In genomic region chr9:136530472-136531089, GRCh38 we compare ENCODE assay signal across 1 cellular context.
TF ChIP-seq lines count a peak whose summit lies in the region.

No MANE protein-coding gene starts in this region.

TF ChIP-seq in GM23338, 12 proteins besides CTCF, POLR2A, EP300 and RAD21 (continued from another document):
- TF ChIP-seq ZNF462 (CRISPR knock-in tag; IDR thresholded peaks at IDR 0.05) = no peak
- TF ChIP-seq REST (IDR thresholded peaks at IDR 0.05; ENCODE audit: unreplicated experiment) = no peak
- no peak for TF ChIP-seq POLR2AphosphoS5 (IDR thresholded peaks at IDR 0.05; ENCODE audit: low read depth)
- TF ChIP-seq EZH2 (IDR thresholded peaks at IDR 0.05; ENCODE audit: low read depth, unreplicated experiment) = no peak
- no peak for TF ChIP-seq ETS1 (IDR thresholded peaks at IDR 0.05)
- no peak for TF ChIP-seq CREB1 (CRISPR knock-in tag; IDR thresholded peaks at IDR 0.05; ENCODE audit: low read depth)
- no peak for TF ChIP-seq NANOG (IDR thresholded peaks at IDR 0.05; ENCODE audit: borderline replicate concordance)
- TF ChIP-seq ZNF114 (CRISPR knock-in tag; IDR thresholded peaks at IDR 0.05) = no peak
- TF ChIP-seq STAT1 (IDR thresholded peaks at IDR 0.05; ENCODE audit: unreplicated experiment) = no peak
- TF ChIP-seq EZH2phosphoT487 (IDR thresholded peaks at IDR 0.05; ENCODE audit: unreplicated experiment) = no peak
TF ChIP-seq in GM23338: peak in this region for 0.
